9 cellular contexts compared by ENCODE assay signal in the genomic region with DNA sequence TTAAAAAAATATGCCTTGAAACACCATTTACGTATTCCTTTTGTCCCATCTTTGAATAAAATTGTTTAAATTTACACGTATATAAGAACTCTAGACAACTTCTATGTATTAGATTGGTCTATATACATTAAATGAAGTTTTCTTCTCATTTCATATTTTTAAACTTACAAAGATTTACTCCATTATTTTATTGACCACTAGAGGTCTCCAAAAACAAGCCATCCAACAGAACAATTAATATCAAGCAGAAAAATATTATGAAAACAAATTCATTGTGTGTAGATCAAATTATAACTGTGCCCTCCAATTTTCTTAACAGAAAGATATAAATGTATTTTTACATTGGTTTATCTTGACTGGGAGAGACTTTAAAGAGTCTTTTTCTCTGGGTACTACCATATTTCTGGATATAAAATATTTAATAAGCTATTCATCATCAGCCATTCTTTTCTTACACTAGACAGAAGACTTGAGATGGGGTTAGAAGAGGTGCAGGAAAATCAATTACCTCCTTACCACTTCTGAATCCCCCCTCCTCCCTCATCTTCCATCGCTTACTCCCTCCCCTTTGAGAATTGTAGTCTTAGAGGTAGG.
DNase-seq lines count a peak whose midpoint lies in the region; ATAC-seq and TF ChIP-seq lines count a peak whose summit lies in the region.
"Had no signal": no experiment of that assay in that cellular context is flagged by ENCODE, and none has a peak within 500 bp of the region (broad histone marks: within the 10 kb centered on the region; RNA-seq: fewer than 3 reads in every experiment).

No MANE protein-coding gene starts in this region.

- DNase-seq in AG09309 (ENCODE audit: low read depth) (no peak), GM13977 (ENCODE audit: low spot score) (no peak), right lobe of liver (no peak), vagina (ENCODE audit: extremely low spot score in 2 of 2) (no peak), lower leg skin (ENCODE audit: low spot score in 2 of 2) (no peak)
- no peak for DNase-seq in stimulated activated CD4-positive, alpha-beta T cell treated with anti-CD3 and anti-CD28 coated beads, Interleukin-2, amount 100 ng/mL, for 48 hours
- DNase-seq: activated naive CD8-positive, alpha-beta T cell treated with anti-CD3 and anti-CD28 coated beads, Interleukin-2, amount 10 ng/mL, durations not matched to agents 7 days and 5 days had no signal

- H3K36me3 ChIP-seq in right lobe of liver (peaks cover 0 to 7% (median 0%) of the 10 kb centered on the region in 4 donors), vagina (no peaks in the 10 kb centered on the region)

- ATAC-seq in right lobe of liver, result peak in 2 of 4 donors; percentile 28 to 36
- ATAC-seq in GM19328 (IDR thresholded peaks at IDR 0.05; ENCODE audit: unreplicated experiment), result no peak

- intact Hi-C loops in right lobe of liver (cut with DNase I), result loop anchor here (5.0 to 10.0 kb wide), 2 partner anchors 110 to 117 kb away; no protein-coding TSS in a partner anchor
- intact Hi-C loops in vagina (cut with DNase I), result loop anchor here (10.0 kb wide), 1 partner anchor 117 kb away; no protein-coding TSS in a partner anchor
- intact Hi-C loops in lower leg skin (cut with DNase I; ENCODE audit: low total_unique reads), result loop anchor here (10.0 kb wide), 1 partner anchor 117 kb away; no protein-coding TSS in a partner anchor

- H3K27ac ChIP-seq in right lobe of liver (no peak overlapping the region), vagina (no peak overlapping the region)

- H3K9me3 ChIP-seq in right lobe of liver, result no peaks in the 10 kb centered on the region
- H3K9me3 ChIP-seq in vagina, result no peaks in the 10 kb centered on the region

- 60% methylated on average over 3 of the region's 3 CpGs for WGBS in right lobe of liver (ENCODE audit: insufficient coverage, low coverage, low lambda C conversion rate, missing lambda C conversion rate)
- WGBS in lower leg skin, 2 donors, result 82 to 84% methylated on average over 3 of the region's 3 CpGs

- H3K27me3 ChIP-seq in right lobe of liver (no peaks in the 10 kb centered on the region), vagina (no peaks in the 10 kb centered on the region)

- TF ChIP-seq CTCF in AG09309 (IDR thresholded peaks at IDR 0.05; ENCODE audit: control insufficient read depth, insufficient read depth, low read depth, low read length, missing control alignments) (peak; percentile 42), GM13977 (IDR thresholded peaks at IDR 0.05; ENCODE audit: extremely low read depth, insufficient read depth, missing control alignments) (peak; percentile 48), WI38 (IDR thresholded peaks at IDR 0.05; ENCODE audit: low read depth, low read length) (peak; percentile 12; the same call in 1 of the 2 replicates), right lobe of liver (IDR thresholded peaks at IDR 0.05) (peak; percentile 62 to 81 (median 74)), vagina (IDR thresholded peaks at IDR 0.05) (peak in 1 of 3 experiments; percentile 50), lower leg skin (IDR thresholded peaks at IDR 0.05) (peak in 1 of 3 donors; percentile 43)

- TF ChIP-seq POLR2A in right lobe of liver (IDR thresholded peaks at IDR 0.05), result no peak
- no peak for TF ChIP-seq POLR2A in vagina (IDR thresholded peaks at IDR 0.05)
- no peak for TF ChIP-seq POLR2A in lower leg skin (IDR thresholded peaks at IDR 0.05)

- H3K4me3 ChIP-seq in AG09309 (ENCODE audit: control insufficient read depth, low read depth, low read length), result no peak overlapping the region
- no peak overlapping the region for H3K4me3 ChIP-seq in WI38 (ENCODE audit: low read depth, low read length)
- H3K4me3 ChIP-seq in right lobe of liver, result no peak overlapping the region
- H3K4me3 ChIP-seq in vagina, result no peak overlapping the region
- no peak overlapping the region for H3K4me3 ChIP-seq in lower leg skin (ENCODE audit: low read depth, poor library complexity, severe bottlenecking)

- in situ Hi-C loops in GM13977 (cut with MboI; ENCODE audit: low pct_unique_long_range_greater_than_20kb, low sequenced_read_pairs, unreplicated experiment), result no loop called here

- no peaks in the 10 kb centered on the region for H3K4me1 ChIP-seq in right lobe of liver
- H3K4me1 ChIP-seq in vagina, result no peaks in the 10 kb centered on the region
